Comparison of ENCODE assay signal across 21 cellular contexts in the genomic region with DNA sequence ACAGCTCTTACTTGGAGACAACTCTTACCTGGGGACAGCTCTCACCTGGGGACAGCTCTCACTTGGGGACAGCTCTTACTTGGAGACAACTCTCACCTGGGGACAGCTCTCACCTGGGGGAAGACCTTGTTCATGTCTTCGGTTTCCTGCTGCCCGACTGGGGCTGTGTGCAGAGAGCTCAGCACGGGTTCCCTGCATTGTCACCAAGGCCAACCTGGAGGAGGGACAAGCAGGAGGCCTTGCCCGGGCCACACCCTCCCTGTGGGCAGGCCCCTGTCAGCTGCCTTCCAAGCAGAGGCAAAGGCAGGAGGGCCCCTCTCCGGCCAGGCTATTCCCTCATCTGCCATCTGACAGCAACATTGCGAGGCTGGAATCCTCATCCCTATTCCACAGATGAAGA. TPM values are rescaled to one million over a fixed set of nuclear protein-coding genes. Genes with fewer than 3 reads are reported as not detected.
DNase-seq lines count a peak whose midpoint lies in the region; TF ChIP-seq lines count a peak whose summit lies in the region.
"Had no signal": no experiment of that assay in that cellular context is flagged by ENCODE, and none has a peak within 500 bp of the region (broad histone marks: within the 10 kb centered on the region; RNA-seq: fewer than 3 reads in every experiment).

A gene with protein sequence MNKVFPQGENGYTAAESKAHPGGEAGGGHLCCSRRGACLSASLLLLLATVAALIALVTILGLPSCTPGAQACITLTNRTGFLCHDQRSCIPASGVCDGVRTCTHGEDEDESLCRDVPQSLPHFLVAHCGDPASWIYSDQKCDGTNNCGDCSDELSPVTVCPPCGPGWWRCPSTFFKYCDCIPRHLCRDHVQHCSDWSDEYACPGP (minus strand): TSS at position 208 of the 400 bp plus-strand sequence. CDS start 74 bp downstream, at position 134.

- TF ChIP-seq CTCF in nephron progenitor cell (IDR thresholded peaks at IDR 0.05) (no peak), endothelial cell (IDR thresholded peaks at IDR 0.05; ENCODE audit: unreplicated experiment) (no peak)

- no peak within 1 kb of the TSS for H4K8ac ChIP-seq in mesenchymal stem cell (ENCODE audit: low read length)

- H3K27ac ChIP-seq in esophagus (ENCODE audit: low read depth in 2 of 2, low read length in 1 of 2) (peak within 1 kb of the TSS; percentile 60 to 73), mesenchymal stem cell (ENCODE audit: low read length, poor library complexity, severe bottlenecking) (no peak within 1 kb of the TSS)
- H3K27ac ChIP-seq: heart right ventricle, HL-60, neural progenitor cell had no signal

- no peak within 1 kb of the TSS for H2BK120ac ChIP-seq in mesenchymal stem cell (ENCODE audit: low read depth, low read length)

- no peaks in the 10 kb centered on the region for H3K9me3 Mint-ChIP-seq in nephron progenitor cell
- H3K9me3 Mint-ChIP-seq in endothelial cell (ENCODE audit: unreplicated experiment): no peaks in the 10 kb centered on the region
- H3K9me3 Mint-ChIP-seq: neural progenitor cell had no signal

- H3K4me2 ChIP-seq in mesenchymal stem cell (ENCODE audit: low read length, poor library complexity, severe bottlenecking): no peak within 1 kb of the TSS
- H3K4me2 ChIP-seq: neural progenitor cell had no signal

- H2AFZ ChIP-seq in mesenchymal stem cell (ENCODE audit: low read depth, low read length): no peak within 1 kb of the TSS
- H2AFZ ChIP-seq: neural progenitor cell had no signal

- peaks cover 6 to 14% of the 10 kb centered on the region in 2 donors for H3K4me1 ChIP-seq in esophagus (ENCODE audit: control insufficient read depth in 2 of 2, insufficient read depth in 2 of 2, low read length in 1 of 2)
- H3K4me1 ChIP-seq in mesenchymal stem cell (ENCODE audit: control insufficient read depth, insufficient read depth, low read depth, low read length): peaks cover 8% of the 10 kb centered on the region
- H3K4me1 ChIP-seq: heart right ventricle, neural progenitor cell had no signal

- H2BK5ac ChIP-seq in mesenchymal stem cell (ENCODE audit: low read depth, low read length, poor library complexity, severe bottlenecking): no peak within 1 kb of the TSS

- H3K36me3 Mint-ChIP-seq in nephron progenitor cell (ENCODE audit: low read depth): no peaks in the 10 kb centered on the region
- no peaks in the 10 kb centered on the region for H3K36me3 Mint-ChIP-seq in endothelial cell (ENCODE audit: low read depth, unreplicated experiment)
- H3K36me3 Mint-ChIP-seq: neural progenitor cell had no signal

- DNase-seq in COLO668 (lab: John Stamatoyannopoulos, UW; ENCODE audit: unreplicated experiment) (peak; percentile 87), LoVo (ENCODE audit: low spot score) (peak; percentile 28), nephron progenitor cell (no peak), mesenchymal stem cell (no peak), endothelial cell (ENCODE audit: low spot score) (no peak), occipital lobe (lab: John Stamatoyannopoulos, UW) (no peak), NCI-H187 treated with DMSO at 0.1 percent for 48 hours (lab: John Stamatoyannopoulos, UW) (no peak)
- DNase-seq: activated CD4-positive, alpha-beta T cell treated with anti-CD3 and anti-CD28 coated beads for 4 hours; activated T-cell treated with anti-CD3 and anti-CD28 coated beads, Interleukin-2, amount 50 U/mL, for 1 hour; cerebellar nuclear complex; HCEC 1CT; heart right ventricle; NCI-H1694; NCI-H526 treated with DMSO at 0.1 percent for 48 hours had no signal

- H3K9ac ChIP-seq in mesenchymal stem cell (ENCODE audit: low read length): no peak within 1 kb of the TSS
- H3K9ac ChIP-seq: neural progenitor cell had no signal

- H2BK12ac ChIP-seq in mesenchymal stem cell (ENCODE audit: low read length in 2 of 2): no peak within 1 kb of the TSS

- no peak within 1 kb of the TSS for H2AK5ac ChIP-seq in mesenchymal stem cell (ENCODE audit: low read length, severe bottlenecking)

- H3K4me3 Mint-ChIP-seq in nephron progenitor cell: no peak within 1 kb of the TSS
- no peak within 1 kb of the TSS for H3K4me3 Mint-ChIP-seq in endothelial cell (ENCODE audit: unreplicated experiment)
- H3K4me3 Mint-ChIP-seq: neural progenitor cell had no signal

- H3K27me3 ChIP-seq in esophagus (ENCODE audit: control insufficient read depth in 1 of 2, insufficient read depth in 2 of 2, low read length in 2 of 2): no peaks in the 10 kb centered on the region
- H3K27me3 ChIP-seq in mesenchymal stem cell (ENCODE audit: control insufficient read depth in 1 of 2, insufficient read depth in 1 of 2, low read length in 2 of 2): peaks cover 48 to 50% of the 10 kb centered on the region in 2 experiments
- H3K27me3 ChIP-seq: neural progenitor cell had no signal

- H3K4me1 Mint-ChIP-seq in nephron progenitor cell: peaks cover 13% of the 10 kb centered on the region
- H3K4me1 Mint-ChIP-seq in endothelial cell (ENCODE audit: unreplicated experiment): no peaks in the 10 kb centered on the region

- H3K27me3 Mint-ChIP-seq in nephron progenitor cell (ENCODE audit: low read depth, poor library complexity) (peaks cover 9% of the 10 kb centered on the region), endothelial cell (ENCODE audit: unreplicated experiment) (no peaks in the 10 kb centered on the region)

- H4K91ac ChIP-seq in mesenchymal stem cell (ENCODE audit: low read length): no peak within 1 kb of the TSS

- no peaks in the 10 kb centered on the region for H3K9me3 ChIP-seq in esophagus (ENCODE audit: control insufficient read depth in 2 of 2, insufficient read depth in 1 of 2, low read depth in 1 of 2, low read length in 1 of 2)
- no peaks in the 10 kb centered on the region for H3K9me3 ChIP-seq in mesenchymal stem cell (ENCODE audit: control insufficient read depth, low read length)
- H3K9me3 ChIP-seq: heart right ventricle had no signal

- H3K79me1 ChIP-seq in mesenchymal stem cell (replicated peaks; ENCODE audit: low read length, poor library complexity, severe bottlenecking): no peaks in the 10 kb centered on the region

- H3K27ac Mint-ChIP-seq in nephron progenitor cell (peak within 1 kb of the TSS; percentile 76), endothelial cell (ENCODE audit: unreplicated experiment) (no peak within 1 kb of the TSS)
- H3K27ac Mint-ChIP-seq: neural progenitor cell had no signal

- no peaks in the 10 kb centered on the region for H3K36me3 ChIP-seq in esophagus (ENCODE audit: control insufficient read depth in 2 of 2, insufficient read depth in 2 of 2, low read length in 1 of 2)
- H3K36me3 ChIP-seq in mesenchymal stem cell (ENCODE audit: control insufficient read depth in 1 of 2, insufficient read depth in 2 of 2, low read depth in 1 of 2, low read length in 2 of 2): no peaks in the 10 kb centered on the region
- H3K36me3 ChIP-seq: heart right ventricle, neural progenitor cell had no signal

- H3K14ac ChIP-seq in mesenchymal stem cell (ENCODE audit: low read length in 2 of 2): peak within 1 kb of the TSS in 1 of 2 experiments; percentile 81

- 41% methylated on average over 6 of the region's 6 CpGs for WGBS in esophagus, 2 donors
- WGBS in mesenchymal stem cell: 61% methylated on average over 6 of the region's 6 CpGs

- no peak within 1 kb of the TSS for H3K4ac ChIP-seq in mesenchymal stem cell (ENCODE audit: low read depth in 1 of 2, low read length in 2 of 2)

- no peak within 1 kb of the TSS for H3K18ac ChIP-seq in mesenchymal stem cell (ENCODE audit: low read depth in 1 of 2, low read length in 2 of 2)

- no peak within 1 kb of the TSS for H2BK15ac ChIP-seq in mesenchymal stem cell (ENCODE audit: low read depth, poor library complexity, severe bottlenecking)

- H3K4me3 ChIP-seq in esophagus (ENCODE audit: low read depth in 1 of 2, low read length in 2 of 2) (no peak within 1 kb of the TSS), mesenchymal stem cell (ENCODE audit: insufficient read depth in 1 of 2, low read depth in 1 of 2, low read length in 2 of 2) (no peak within 1 kb of the TSS)
- H3K4me3 ChIP-seq: heart right ventricle, neural progenitor cell had no signal

- H3K23ac ChIP-seq in mesenchymal stem cell (ENCODE audit: low read length in 2 of 2): no peak within 1 kb of the TSS

RNA-seq across cellular contexts. Expression of the gene that starts here (rescaled TPM):
- under 1 TPM; 0.31 to 0.35 TPM for polyA plus RNA-seq in esophagus
- not detected for polyA plus RNA-seq in mesenchymal stem cell (2013, experiment 1 of 2)
- not detected for polyA plus RNA-seq in mesenchymal stem cell (2013, experiment 2 of 2)
- total RNA-seq in endothelial cell (ENCODE audit: unreplicated experiment) (not detected), occipital lobe (not detected)
- total RNA-seq: heart right ventricle; LHCN-M2; lower leg skin; T-helper 1 cell treated with Interleukin-12 subunit alpha and Interleukin-12 subunit beta and Interleukin-4 antibody, amounts not matched to agents 30 ng/mL and 1 ng/mL, for 36 hours had no signal
- polyA plus RNA-seq: adipose tissue, heart right ventricle had no signal

Comparison
In these comparisons a context has a peak if more than half of its experiments do, and no peak if none do; other contexts are left out.
1. DNase-seq: peak in COLO668 (single experiment) and LoVo (single experiment); none in nephron progenitor cell (single experiment), mesenchymal stem cell (single experiment), endothelial cell (single experiment), occipital lobe (single experiment) and NCI-H187 treated with DMSO at 0.1 percent for 48 hours (single experiment).